ENCODE assay signal across 8 cellular contexts in genomic region chr10:11180228-11180627, GRCh38.
DNase-seq lines count a peak whose midpoint lies in the region; ATAC-seq, FAIRE-seq and TF ChIP-seq lines count a peak whose summit lies in the region.

No MANE protein-coding gene starts in this region.

- peaks cover 26% of the 10 kb centered on the region for H3K36me3 ChIP-seq in effector memory CD4-positive, alpha-beta T cell (ENCODE audit: control insufficient read depth, insufficient read depth, low read length)

- no peaks in the 10 kb centered on the region for H3K27me3 ChIP-seq in effector memory CD4-positive, alpha-beta T cell (replicated peaks; ENCODE audit: control insufficient read depth, insufficient read depth, low read length, poor library complexity, severe bottlenecking)

- no peak for FAIRE-seq in H54 (lab: Jason Lieb, UNC)

- no peak for TF ChIP-seq POLR2A in H54 (IDR thresholded peaks at IDR 0.05; ENCODE audit: low read depth, low read length)

- H3K4me3 ChIP-seq in effector memory CD4-positive, alpha-beta T cell (ENCODE audit: insufficient read depth, low read depth, low read length, poor library complexity, severe bottlenecking), result peak overlapping the region; percentile 33

- peaks cover 80% of the 10 kb centered on the region for H3K4me1 ChIP-seq in effector memory CD4-positive, alpha-beta T cell (ENCODE audit: control insufficient read depth, insufficient read depth, low read length, poor library complexity, severe bottlenecking)

- ATAC-seq in HG02759 (IDR thresholded peaks at IDR 0.05; ENCODE audit: unreplicated experiment), result peak; percentile 33

- no peaks in the 10 kb centered on the region for H3K9me3 ChIP-seq in effector memory CD4-positive, alpha-beta T cell (ENCODE audit: control insufficient read depth, low read length)

- peak; percentile 45 for DNase-seq in UCSD-AML1 (lab: John Stamatoyannopoulos, UW; ENCODE audit: unreplicated experiment)
- DNase-seq in effector memory CD4-positive, alpha-beta T cell, result peak; percentile 64 to 75 (median 73)
- peak; percentile 55 to 69 for DNase-seq in stimulated activated CD8-positive, alpha-beta memory T cell treated with anti-CD3 and anti-CD28 coated beads, Interleukin-7, amount 100 ng/mL, for 48 hours (ENCODE audit: extremely low read depth in 1 of 2, low read depth in 1 of 2)
- no peak for DNase-seq in H54 (ENCODE audit: insufficient read length, low spot score)
- no peak for DNase-seq in posterior vena cava (ENCODE audit: low spot score)
- DNase-seq in NCI-H82 (lab: John Stamatoyannopoulos, UW), result no peak
- DNase-seq in NCI-H2107 (lab: John Stamatoyannopoulos, UW), result no peak

- peak overlapping the region; percentile 84 for H3K27ac ChIP-seq in effector memory CD4-positive, alpha-beta T cell (ENCODE audit: insufficient read depth, low read length, poor library complexity, severe bottlenecking)

- intact Hi-C loops in posterior vena cava (cut with DNase I), result no loop called here

Comparison
In these comparisons a context has a peak if more than half of its experiments do, and no peak if none do; other contexts are left out.
1. DNase-seq: peak in UCSD-AML1 (single experiment), effector memory CD4-positive, alpha-beta T cell (3 of 3) and stimulated activated CD8-positive, alpha-beta memory T cell treated with anti-CD3 and anti-CD28 coated beads, Interleukin-7, amount 100 ng/mL, for 48 hours (2 of 2); none in H54 (single experiment), posterior vena cava (single experiment), NCI-H82 (single experiment) and NCI-H2107 (single experiment).